9 cellular contexts compared by ENCODE assay signal in genomic region chr15:55288006-55288717, GRCh38. TPM values are rescaled to one million over a fixed set of nuclear protein-coding genes. Genes with fewer than 3 reads are reported as not detected.
A peak's percentile ranks its signal among the peaks of the same experiment; 100 is the strongest.
DNase-seq lines count a peak whose midpoint lies in the region; ATAC-seq and TF ChIP-seq lines count a peak whose summit lies in the region.
"Had no signal": no experiment of that assay in that cellular context is flagged by ENCODE, and none has a peak within 500 bp of the region (broad histone marks: within the 10 kb centered on the region; RNA-seq: fewer than 3 reads in every experiment).

No MANE protein-coding gene starts in this region.

- H3K4me1 Mint-ChIP-seq in T-helper 1 cell treated with Interleukin-12 subunit alpha and Interleukin-12 subunit beta and Interleukin-4 antibody, amounts not matched to agents 30 μg/mL and 1 μg/mL, for 36 hours (ENCODE audit: low read depth) = peaks cover 55% of the 10 kb centered on the region
- peaks cover 54% of the 10 kb centered on the region for H3K4me1 Mint-ChIP-seq in activated T-helper 1 cell treated with anti-CD3 and anti-CD28 coated beads, Interleukin-12 subunit alpha, Interleukin-12 subunit beta, Interleukin-2, Interleukin-4 antibody, amounts not matched to agents 30 ng/mL and 10 ng/mL and 1 ng/mL, durations not matched to agents 14 hours and 24 hours and 36 hours (ENCODE audit: low read depth)

- TF ChIP-seq EP300 in stomach (IDR thresholded peaks at IDR 0.05) = no peak
- no peak for TF ChIP-seq EP300 in ovary (IDR thresholded peaks at IDR 0.05)

- TF ChIP-seq POLR2A in stomach (IDR thresholded peaks at IDR 0.05) = no peak
- TF ChIP-seq POLR2A in ovary (IDR thresholded peaks at IDR 0.05) = no peak

- H3K27me3 Mint-ChIP-seq in T-helper 1 cell treated with Interleukin-12 subunit alpha and Interleukin-12 subunit beta and Interleukin-4 antibody, amounts not matched to agents 30 μg/mL and 1 μg/mL, for 36 hours (ENCODE audit: low read depth) = no peaks in the 10 kb centered on the region
- no peaks in the 10 kb centered on the region for H3K27me3 Mint-ChIP-seq in activated T-helper 1 cell treated with anti-CD3 and anti-CD28 coated beads, Interleukin-12 subunit alpha, Interleukin-12 subunit beta, Interleukin-2, Interleukin-4 antibody, amounts not matched to agents 30 ng/mL and 10 ng/mL and 1 ng/mL, durations not matched to agents 14 hours and 24 hours and 36 hours (ENCODE audit: insufficient read depth)

- H3K4me3 ChIP-seq in hepatocyte = peak overlapping the region; percentile 77
- H3K4me3 ChIP-seq in stomach = peak overlapping the region; percentile 74 to 95 (median 82)
- H3K4me3 ChIP-seq in ovary = no peak overlapping the region

- TF ChIP-seq CTCF in hepatocyte (IDR thresholded peaks at IDR 0.05; ENCODE audit: poor library complexity) = no peak
- no peak for TF ChIP-seq CTCF in stomach (IDR thresholded peaks at IDR 0.05)
- no peak for TF ChIP-seq CTCF in ovary (IDR thresholded peaks at IDR 0.05)

- H3K4me1 ChIP-seq in hepatocyte (ENCODE audit: insufficient read depth) (peaks cover 6% of the 10 kb centered on the region), stomach (peaks cover 14 to 65% (median 44%) of the 10 kb centered on the region in 4 donors), ovary (ENCODE audit: insufficient read depth) (peaks cover 3% of the 10 kb centered on the region)
- H3K4me1 ChIP-seq: gastrocnemius medialis had no signal

- DNase-seq in T-helper 1 cell = no peak
- DNase-seq in activated T-helper 1 cell treated with anti-CD3 and anti-CD28 coated beads, Interleukin-12 subunit alpha, Interleukin-12 subunit beta, Interleukin-2, Interleukin-4 antibody, amounts not matched to agents 30 ng/mL and 10 ng/mL and 1 ng/mL, durations not matched to agents 14 hours and 24 hours and 36 hours (ENCODE audit: low spot score) = no peak
- no peak for DNase-seq in hepatocyte (ENCODE audit: low spot score)
- no peak for DNase-seq in stomach
- no peak for DNase-seq in ovary
- no peak for DNase-seq in NCI-H1105 treated with DMSO at 0.1 percent for 48 hours (lab: John Stamatoyannopoulos, UW)
- DNase-seq: gastrocnemius medialis had no signal

- no peak for ATAC-seq in GM18867 (IDR thresholded peaks at IDR 0.05; ENCODE audit: unreplicated experiment)

- H3K4me2 ChIP-seq in hepatocyte = peak overlapping the region; percentile 71

- H3K36me3 Mint-ChIP-seq in T-helper 1 cell treated with Interleukin-12 subunit alpha and Interleukin-12 subunit beta and Interleukin-4 antibody, amounts not matched to agents 30 μg/mL and 1 μg/mL, for 36 hours (ENCODE audit: low read depth) = peaks cover 20% of the 10 kb centered on the region
- peaks cover 25% of the 10 kb centered on the region for H3K36me3 Mint-ChIP-seq in activated T-helper 1 cell treated with anti-CD3 and anti-CD28 coated beads, Interleukin-12 subunit alpha, Interleukin-12 subunit beta, Interleukin-2, Interleukin-4 antibody, amounts not matched to agents 30 ng/mL and 10 ng/mL and 1 ng/mL, durations not matched to agents 14 hours and 24 hours and 36 hours (ENCODE audit: low read depth)

- H3K9me3 ChIP-seq in hepatocyte (ENCODE audit: low read depth) (no peaks in the 10 kb centered on the region), stomach (no peaks in the 10 kb centered on the region), ovary (no peaks in the 10 kb centered on the region)
- H3K9me3 ChIP-seq: gastrocnemius medialis had no signal

- intact Hi-C loops in activated T-helper 1 cell treated with anti-CD3 and anti-CD28 coated beads, Interleukin-12 subunit alpha, Interleukin-12 subunit beta, Interleukin-2, Interleukin-4 antibody, amounts not matched to agents 30 ng/mL and 10 ng/mL and 1 ng/mL, durations not matched to agents 14 hours and 24 hours and 36 hours (cut with micrococcal nuclease) = no loop called here
- intact Hi-C loops in stomach (cut with DNase I; ENCODE audit: low total_unique reads) = no loop called here
- intact Hi-C loops in ovary (cut with DNase I) = loop anchor here in 2 of 4 donors (5.0 to 10.0 kb wide), 2 partner anchors 63 to 76 kb away; no protein-coding TSS in a partner anchor

- H3K9me2 ChIP-seq in hepatocyte (replicated peaks; ENCODE audit: insufficient read depth) = no peaks in the 10 kb centered on the region

- H3K36me3 ChIP-seq in hepatocyte (replicated peaks; ENCODE audit: insufficient read depth, low read depth) (no peaks in the 10 kb centered on the region), stomach (no peaks in the 10 kb centered on the region), ovary (no peaks in the 10 kb centered on the region)
- H3K36me3 ChIP-seq: gastrocnemius medialis had no signal

- H4K20me1 ChIP-seq in hepatocyte (ENCODE audit: insufficient read depth, poor library complexity, severe bottlenecking) = no peaks in the 10 kb centered on the region

- 89% methylated on average over 8 of the region's 8 CpGs for WGBS in hepatocyte (ENCODE audit: low lambda C conversion rate, missing lambda C conversion rate)
- WGBS in stomach, 5 donors = 28 to 57% (median 48%) methylated on average over 8 of the region's 8 CpGs
- WGBS in ovary, 3 donors = 93 to 96% (median 94%) methylated on average over 8 of the region's 8 CpGs

- H3K9me3 Mint-ChIP-seq in T-helper 1 cell treated with Interleukin-12 subunit alpha and Interleukin-12 subunit beta and Interleukin-4 antibody, amounts not matched to agents 30 μg/mL and 1 μg/mL, for 36 hours = no peaks in the 10 kb centered on the region
- H3K9me3 Mint-ChIP-seq in activated T-helper 1 cell treated with anti-CD3 and anti-CD28 coated beads, Interleukin-12 subunit alpha, Interleukin-12 subunit beta, Interleukin-2, Interleukin-4 antibody, amounts not matched to agents 30 ng/mL and 10 ng/mL and 1 ng/mL, durations not matched to agents 14 hours and 24 hours and 36 hours = no peaks in the 10 kb centered on the region

- H3K79me2 ChIP-seq in hepatocyte = peaks cover 55% of the 10 kb centered on the region

- H3K27me3 ChIP-seq in hepatocyte = no peaks in the 10 kb centered on the region
- H3K27me3 ChIP-seq in stomach = no peaks in the 10 kb centered on the region
- H3K27me3 ChIP-seq in ovary = no peaks in the 10 kb centered on the region
- H3K27me3 ChIP-seq: gastrocnemius medialis had no signal

- peak overlapping the region; percentile 93 for H3K4me3 Mint-ChIP-seq in T-helper 1 cell treated with Interleukin-12 subunit alpha and Interleukin-12 subunit beta and Interleukin-4 antibody, amounts not matched to agents 30 μg/mL and 1 μg/mL, for 36 hours
- H3K4me3 Mint-ChIP-seq in activated T-helper 1 cell treated with anti-CD3 and anti-CD28 coated beads, Interleukin-12 subunit alpha, Interleukin-12 subunit beta, Interleukin-2, Interleukin-4 antibody, amounts not matched to agents 30 ng/mL and 10 ng/mL and 1 ng/mL, durations not matched to agents 14 hours and 24 hours and 36 hours = peak overlapping the region; percentile 95

- peak overlapping the region; percentile 93 for H2AFZ ChIP-seq in hepatocyte

- peak overlapping the region; percentile 97 for H3K27ac ChIP-seq in hepatocyte
- peak overlapping the region; percentile 26 to 98 (median 97) for H3K27ac ChIP-seq in stomach
- no peak overlapping the region for H3K27ac ChIP-seq in ovary

- H3K27ac Mint-ChIP-seq in T-helper 1 cell treated with Interleukin-12 subunit alpha and Interleukin-12 subunit beta and Interleukin-4 antibody, amounts not matched to agents 30 μg/mL and 1 μg/mL, for 36 hours = peak overlapping the region; percentile 93
- peak overlapping the region; percentile 96 for H3K27ac Mint-ChIP-seq in activated T-helper 1 cell treated with anti-CD3 and anti-CD28 coated beads, Interleukin-12 subunit alpha, Interleukin-12 subunit beta, Interleukin-2, Interleukin-4 antibody, amounts not matched to agents 30 ng/mL and 10 ng/mL and 1 ng/mL, durations not matched to agents 14 hours and 24 hours and 36 hours

RNA-seq across cellular contexts. Expression of gene RAB27A, which starts 1.5 kb away (rescaled TPM):
- total RNA-seq in activated T-helper 1 cell treated with anti-CD3 and anti-CD28 coated beads, Interleukin-12 subunit alpha, Interleukin-12 subunit beta, Interleukin-2, Interleukin-4 antibody, amounts not matched to agents 30 ng/mL and 10 ng/mL and 1 ng/mL, durations not matched to agents 14 hours and 24 hours and 36 hours = 98.6 and 100 TPM in 2 replicates
- total RNA-seq in hepatocyte (13.1 and 16.6 TPM in 2 replicates), stomach (10 to 100 TPM in 4 of 5 donors, 1 to 10 TPM in 1; 4.3 to 78.4 (median 56.7) TPM), ovary (10 to 100 TPM in 5 of 7 donors, 1 to 10 TPM in 2; 6.8 to 16.2 (median 12.1) TPM)
- polyA plus RNA-seq in hepatocyte (10.5 and 15.9 TPM in 2 replicates), stomach (100 to 1,000 TPM in 1 of 3 donors, 10 to 100 TPM in 2; 19.0 to 146 (median 59.5) TPM), ovary (10 to 100 TPM in 1 of 2 donors, 1 to 10 TPM in 1; 5.8 to 38.0 TPM)

RNA-seq across cellular contexts. Expression of gene PIGBOS1, which starts 30.8 kb away (rescaled TPM):
- 10.3 and 11.8 TPM in 2 replicates for total RNA-seq in activated T-helper 1 cell treated with anti-CD3 and anti-CD28 coated beads, Interleukin-12 subunit alpha, Interleukin-12 subunit beta, Interleukin-2, Interleukin-4 antibody, amounts not matched to agents 30 ng/mL and 10 ng/mL and 1 ng/mL, durations not matched to agents 14 hours and 24 hours and 36 hours
- total RNA-seq in hepatocyte (32.8 and 35.0 TPM in 2 replicates), stomach (10 to 100 TPM in 3 of 5 donors, 1 to 10 TPM in 2; 7.0 to 12.7 (median 11.2) TPM), ovary (10 to 100 TPM in 5 of 7 donors, 1 to 10 TPM in 2; 8.3 to 14.9 (median 11.5) TPM)
- polyA plus RNA-seq in hepatocyte (21.7 and 24.8 TPM in 2 replicates), stomach (10 to 100 TPM; 21.2 to 28.8 (median 23.8) TPM), ovary (10 to 100 TPM in 1 of 2 donors, 1 to 10 TPM in 1; 7.5 to 19.8 TPM)

RNA-seq across cellular contexts. Expression of gene PIGB, which starts 30.9 kb away (rescaled TPM):
- 14.0 and 19.9 TPM in 2 replicates for total RNA-seq in activated T-helper 1 cell treated with anti-CD3 and anti-CD28 coated beads, Interleukin-12 subunit alpha, Interleukin-12 subunit beta, Interleukin-2, Interleukin-4 antibody, amounts not matched to agents 30 ng/mL and 10 ng/mL and 1 ng/mL, durations not matched to agents 14 hours and 24 hours and 36 hours
- total RNA-seq in hepatocyte (9.0 and 12.1 TPM in 2 replicates), stomach (10 to 100 TPM in 2 of 5 donors, 1 to 10 TPM in 2, under 1 TPM in 1; 0.58 to 21.2 (median 5.3) TPM), ovary (10 to 100 TPM in 3 of 7 donors, 1 to 10 TPM in 4; 5.6 to 11.2 (median 9.7) TPM)
- polyA plus RNA-seq in hepatocyte (13.5 and 16.9 TPM in 2 replicates), stomach (10 to 100 TPM in 1 of 3 donors, 1 to 10 TPM in 2; 6.3 to 12.8 (median 9.2) TPM), ovary (10 to 100 TPM in 1 of 2 donors, 1 to 10 TPM in 1; 6.9 to 13.5 TPM)

Comparison
In these comparisons a context has a peak if more than half of its experiments do, and no peak if none do; other contexts are left out.
1. H3K27ac ChIP-seq: peak in hepatocyte (single experiment) and stomach (5 of 5); none in ovary (0 of 2).